8 cellular contexts compared by ENCODE assay signal in genomic region chr15:63598467-63599400, GRCh38. TPM values are rescaled to one million over a fixed set of nuclear protein-coding genes. Genes with fewer than 3 reads are reported as not detected.
A peak's percentile ranks its signal among the peaks of the same experiment; 100 is the strongest.
DNase-seq lines count a peak whose midpoint lies in the region; ATAC-seq and TF ChIP-seq lines count a peak whose summit lies in the region.
"Had no signal": no experiment of that assay in that cellular context is flagged by ENCODE, and none has a peak within 500 bp of the region (broad histone marks: within the 10 kb centered on the region; RNA-seq: fewer than 3 reads in every experiment).

No MANE protein-coding gene starts in this region.

- H3K4me3 ChIP-seq in KMS-11 (IDR thresholded peaks at IDR 0.05; ENCODE audit: insufficient read depth, low read depth, low read length) (no peak overlapping the region), spleen (peak overlapping the region in 2 of 8 donors; percentile 76 to 93)

- POLR2A ChIA-PET in activated CD8-positive, alpha-beta T cell treated with anti-CD3 and anti-CD28 coated beads for 36 hours (lab: Charles Lee), result interaction anchor here (0.6 to 5.4 kb wide), 7 partner anchors 11 to 219 kb away, joined by 3 to 39 read pairs (median 4); partner anchors contain the start of gene USP3

- peaks cover 12% of the 10 kb centered on the region for H3K36me3 Mint-ChIP-seq in activated CD8-positive, alpha-beta T cell treated with anti-CD3 and anti-CD28 coated beads for 36 hours (ENCODE audit: low read depth)

- H3K27me3 ChIP-seq in KMS-11 (ENCODE audit: insufficient read depth, low read depth) (no peaks in the 10 kb centered on the region), spleen (replicated peaks in 1 of 7) (no peaks in the 10 kb centered on the region)

- H3K27ac Mint-ChIP-seq in activated CD8-positive, alpha-beta T cell treated with anti-CD3 and anti-CD28 coated beads for 36 hours, result peak overlapping the region; percentile 89

- peak overlapping the region; percentile 87 for H3K4me3 Mint-ChIP-seq in activated CD8-positive, alpha-beta T cell treated with anti-CD3 and anti-CD28 coated beads for 36 hours

- no peak for DNase-seq in activated CD8-positive, alpha-beta T cell treated with anti-CD3 and anti-CD28 coated beads for 36 hours
- DNase-seq in left kidney (ENCODE audit: low read depth, low spot score) (peak; percentile 51), spleen (no peak), kidney tubule cell (ENCODE audit: low spot score) (no peak)
- DNase-seq in effector CD4-positive, alpha-beta T cell, result no peak
- DNase-seq: activated gamma-delta T cell treated with Interleukin-2 at 50 U/mL for 16 hours had no signal

- peak overlapping the region; percentile 86; the same call in 1 of the 2 replicates for H3K9ac ChIP-seq in KMS-11

- TF ChIP-seq CTCF in KMS-11 (conservative IDR thresholded peaks at IDR 0.05; ENCODE audit: low read depth, low read length) (no peak), spleen (IDR thresholded peaks at IDR 0.05 in 8 of 11, conservative IDR thresholded peaks at IDR 0.05 in 3 of 11) (no peak)
- TF ChIP-seq CTCF in activated CD8-positive, alpha-beta T cell treated with anti-CD3 and anti-CD28 coated beads for 36 hours (IDR thresholded peaks at IDR 0.05), result no peak

- H4K20me1 ChIP-seq in KMS-11 (ENCODE audit: insufficient read depth), result no peaks in the 10 kb centered on the region

- H3K4me1 ChIP-seq in KMS-11 (ENCODE audit: low read depth, poor library complexity, severe bottlenecking) (peaks cover 28% of the 10 kb centered on the region), spleen (peaks cover 10 to 98% (median 68%) of the 10 kb centered on the region in 6 donors)

- 0 out of 2 replicates have a peak overlapping the region, but pooled peaks have one; percentile 55 for H2AFZ ChIP-seq in KMS-11 (ENCODE audit: low read depth)

- H3K27ac ChIP-seq in KMS-11, result peak overlapping the region; percentile 75; the same call in 1 of the 2 replicates
- H3K27ac ChIP-seq in spleen, result peak overlapping the region in 6 of 8 donors; percentile 87 to 93 (median 90)

- WGBS in spleen, 5 donors, result 72 to 85% (median 80%) methylated on average over 12 of the region's 12 CpGs

- H3K9me3 Mint-ChIP-seq in activated CD8-positive, alpha-beta T cell treated with anti-CD3 and anti-CD28 coated beads for 36 hours, result no peaks in the 10 kb centered on the region

- TF ChIP-seq POLR2A in spleen (IDR thresholded peaks at IDR 0.05), result no peak

- intact Hi-C loops in activated CD8-positive, alpha-beta T cell treated with anti-CD3 and anti-CD28 coated beads for 36 hours (cut with micrococcal nuclease), result loop anchor here (5.0 kb wide), 2 partner anchors 91 to 131 kb away; no protein-coding TSS in a partner anchor
- intact Hi-C loops in spleen (cut with DNase I; ENCODE audit: low total_unique reads), result loop anchor here (10.0 kb wide), 1 partner anchor 124 kb away; no protein-coding TSS in a partner anchor

- ATAC-seq in activated CD8-positive, alpha-beta T cell treated with anti-CD3 and anti-CD28 coated beads for 36 hours, result no peak
- ATAC-seq in GM18520 (IDR thresholded peaks at IDR 0.05; ENCODE audit: unreplicated experiment), result no peak

- peak overlapping the region; percentile 97 for H3K4me2 ChIP-seq in KMS-11

- peaks cover 60% of the 10 kb centered on the region for H3K4me1 Mint-ChIP-seq in activated CD8-positive, alpha-beta T cell treated with anti-CD3 and anti-CD28 coated beads for 36 hours (ENCODE audit: low read depth)

- no peaks in the 10 kb centered on the region for H3K9me3 ChIP-seq in spleen

- CTCF ChIA-PET in activated CD8-positive, alpha-beta T cell treated with anti-CD3 and anti-CD28 coated beads for 36 hours (lab: Charles Lee), result interaction anchor here (0.7 to 8.6 kb wide), 21 partner anchors 9 to 554 kb away, joined by 3 to 61 read pairs (median 4); partner anchors contain the start of gene USP3

- H3K36me3 ChIP-seq in KMS-11 (ENCODE audit: insufficient read depth), result no peaks in the 10 kb centered on the region
- H3K36me3 ChIP-seq in spleen, result peaks cover 0 to 15% (median 3%) of the 10 kb centered on the region in 6 donors

- H3K79me2 ChIP-seq in KMS-11 (ENCODE audit: insufficient read depth, low read depth), result no peaks in the 10 kb centered on the region

- H3K27me3 Mint-ChIP-seq in activated CD8-positive, alpha-beta T cell treated with anti-CD3 and anti-CD28 coated beads for 36 hours, result no peaks in the 10 kb centered on the region

RNA-seq across cellular contexts. Expression of gene FBXL22, which starts 1.5 kb away (rescaled TPM):
- under 1 TPM; 0.34 to 0.63 TPM for total RNA-seq in activated CD8-positive, alpha-beta T cell treated with anti-CD3 and anti-CD28 coated beads for 36 hours
- 1 to 10 TPM in 2 of 7 donors, under 1 TPM in 5; 0.13 to 1.7 (median 0.89) TPM for total RNA-seq in spleen
- polyA plus RNA-seq in spleen, result 1 to 10 TPM in 2 of 3 donors, under 1 TPM in 1; 0.37 to 1.2 (median 1.0) TPM
